Comparison of ENCODE assay signal across 8 cellular contexts in genomic region chr13:43307921-43308433, GRCh38.
DNase-seq lines count a peak whose midpoint lies in the region; ATAC-seq and TF ChIP-seq lines count a peak whose summit lies in the region.

No MANE protein-coding gene starts in this region.

- H3K4me3 Mint-ChIP-seq in mesothelial cell of epicardium: no peak overlapping the region

- no peaks in the 10 kb centered on the region for H3K36me3 Mint-ChIP-seq in mesothelial cell of epicardium

- no peak for TF ChIP-seq CTCF in mesothelial cell of epicardium (IDR thresholded peaks at IDR 0.05; ENCODE audit: unreplicated experiment)

- DNase-seq in AG08395 (ENCODE audit: low spot score) (peak; percentile 74), NCI-H748 (lab: John Stamatoyannopoulos, UW; ENCODE audit: unreplicated experiment) (peak; percentile 92), dedifferentiated amniotic fluid mesenchymal stem cell (ENCODE audit: extremely low spot score) (peak; percentile 63), mesothelial cell of epicardium (ENCODE audit: low spot score in 2 of 2, unreplicated experiment in 2 of 2) (peak; percentile 71 to 86), ACHN (no peak)
- DNase-seq in activated naive CD4-positive, alpha-beta T cell treated with anti-CD3 and anti-CD28 coated beads, Interleukin-2, amount 50 U/mL, for 16 hours: no peak

- peaks cover 37% of the 10 kb centered on the region for H3K4me1 Mint-ChIP-seq in mesothelial cell of epicardium

- peaks cover 4% of the 10 kb centered on the region for H3K27me3 Mint-ChIP-seq in mesothelial cell of epicardium (ENCODE audit: low read depth)

- peak overlapping the region; percentile 28 for H3K27ac Mint-ChIP-seq in mesothelial cell of epicardium

- no peaks in the 10 kb centered on the region for H3K9me3 Mint-ChIP-seq in mesothelial cell of epicardium

- in situ Hi-C loops in ACHN (cut with HindIII; ENCODE audit: low pct_ligation_motif_present, low pct_unique_long_range_greater_than_20kb, low sequenced_read_pairs): no loop called here

- ATAC-seq in GM19043 (IDR thresholded peaks at IDR 0.05; ENCODE audit: low read depth, unreplicated experiment): peak; percentile 83
- ATAC-seq in HG03280 (IDR thresholded peaks at IDR 0.05; ENCODE audit: unreplicated experiment): peak; percentile 70

Comparison
In these comparisons a context has a peak if more than half of its experiments do, and no peak if none do; other contexts are left out.
1. DNase-seq: peak in AG08395 (single experiment), NCI-H748 (single experiment), dedifferentiated amniotic fluid mesenchymal stem cell (single experiment) and mesothelial cell of epicardium (2 of 2); none in activated naive CD4-positive, alpha-beta T cell treated with anti-CD3 and anti-CD28 coated beads, Interleukin-2, amount 50 U/mL, for 16 hours (single experiment) and ACHN (single experiment).